In genomic region chr10:69839696-69840345, GRCh38 we compare ENCODE assay signal across 12 cellular contexts. TPM values are rescaled to one million over a fixed set of nuclear protein-coding genes. Genes with fewer than 3 reads are reported as not detected.
DNase-seq lines count a peak whose midpoint lies in the region; ATAC-seq, FAIRE-seq and TF ChIP-seq lines count a peak whose summit lies in the region.
"Had no signal": no experiment of that assay in that cellular context is flagged by ENCODE, and none has a peak within 500 bp of the region (broad histone marks: within the 10 kb centered on the region; RNA-seq: fewer than 3 reads in every experiment).

No MANE protein-coding gene starts in this region.

- intact Hi-C loops in MCF 10A (cut with micrococcal nuclease), result no loop called here

- DNase-seq in ACHN (peak; percentile 90), HTR-8/SVneo (ENCODE audit: insufficient read length, low spot score) (peak; percentile 76), MCF 10A (ENCODE audit: unreplicated experiment) (peak; percentile 41), islet precursor cell (peak; percentile 81), D341Med (ENCODE audit: low spot score) (no peak)
- DNase-seq: activated T-cell treated with anti-CD3 and anti-CD28 coated beads, Interleukin-2, amount 50 U/mL, for 24 hours; colonic mucosa; NCI-H1417 treated with DMSO at 0.1 percent for 48 hours had no signal

- H3K4me1 Mint-ChIP-seq in MCF 10A (ENCODE audit: insufficient read depth, unreplicated experiment), result peaks cover 12% of the 10 kb centered on the region
- H3K4me1 Mint-ChIP-seq in activated T-helper 17 cell treated with anti-CD3 and anti-CD28 coated beads, Interleukin-2, amount 50 U/mL, for 72 hours, result peaks cover 4% of the 10 kb centered on the region

- H3K27me3 Mint-ChIP-seq in MCF 10A (ENCODE audit: insufficient read depth, unreplicated experiment), result no peaks in the 10 kb centered on the region
- peaks cover 13% of the 10 kb centered on the region for H3K27me3 Mint-ChIP-seq in activated T-helper 17 cell treated with anti-CD3 and anti-CD28 coated beads, Interleukin-2, amount 50 U/mL, for 72 hours

- no peaks in the 10 kb centered on the region for H3K9me3 Mint-ChIP-seq in MCF 10A (ENCODE audit: unreplicated experiment)
- H3K9me3 Mint-ChIP-seq in activated T-helper 17 cell treated with anti-CD3 and anti-CD28 coated beads, Interleukin-2, amount 50 U/mL, for 72 hours, result no peaks in the 10 kb centered on the region
- H3K9me3 Mint-ChIP-seq: activated T-cell treated with anti-CD3 and anti-CD28 coated beads, Interleukin-2, amount 50 U/mL, for 24 hours had no signal

- ATAC-seq in HG02852 (IDR thresholded peaks at IDR 0.05; ENCODE audit: unreplicated experiment) (no peak), HG03565 (IDR thresholded peaks at IDR 0.05; ENCODE audit: unreplicated experiment) (no peak)
- no peak for ATAC-seq in activated T-helper 17 cell treated with anti-CD3 and anti-CD28 coated beads, Interleukin-2, amount 50 U/mL, for 72 hours (replicated peaks)

- no peak for TF ChIP-seq CTCF in MCF 10A (IDR thresholded peaks at IDR 0.05; ENCODE audit: unreplicated experiment)

- no peak overlapping the region for H3K4me3 Mint-ChIP-seq in MCF 10A (ENCODE audit: unreplicated experiment)
- H3K4me3 Mint-ChIP-seq in activated T-helper 17 cell treated with anti-CD3 and anti-CD28 coated beads, Interleukin-2, amount 50 U/mL, for 72 hours, result no peak overlapping the region
- H3K4me3 Mint-ChIP-seq: activated T-cell treated with anti-CD3 and anti-CD28 coated beads, Interleukin-2, amount 50 U/mL, for 24 hours; B cell had no signal

- H3K27ac Mint-ChIP-seq in MCF 10A (ENCODE audit: low read depth, unreplicated experiment), result no peak overlapping the region
- no peak overlapping the region for H3K27ac Mint-ChIP-seq in activated T-helper 17 cell treated with anti-CD3 and anti-CD28 coated beads, Interleukin-2, amount 50 U/mL, for 72 hours
- H3K27ac Mint-ChIP-seq: activated T-cell treated with anti-CD3 and anti-CD28 coated beads, Interleukin-2, amount 50 U/mL, for 24 hours; B cell had no signal

- POLR2A ChIA-PET in MCF 10A (lab: Yijun Ruan, JAX), result interaction anchor here (0.7 kb wide), 1 partner anchor 1926 kb away, joined by 3 read pairs; no protein-coding TSS in a partner anchor

- CTCF ChIA-PET in MCF 10A (lab: Yijun Ruan, JAX), result interaction anchor here (0.6 kb wide), 1 partner anchor 99 kb away, joined by 3 read pairs; no protein-coding TSS in a partner anchor

- in situ Hi-C loops in ACHN (cut with HindIII; ENCODE audit: low pct_ligation_motif_present, low pct_unique_long_range_greater_than_20kb, low sequenced_read_pairs), result no loop called here

- no peaks in the 10 kb centered on the region for H3K36me3 Mint-ChIP-seq in MCF 10A (ENCODE audit: insufficient read depth, unreplicated experiment)
- H3K36me3 Mint-ChIP-seq in activated T-helper 17 cell treated with anti-CD3 and anti-CD28 coated beads, Interleukin-2, amount 50 U/mL, for 72 hours (ENCODE audit: low read depth), result no peaks in the 10 kb centered on the region

- FAIRE-seq in HTR-8/SVneo (lab: Jason Lieb, UNC), result no peak

- BruUV-seq in MCF 10A (replicated peaks; lab: Mats Ljungman, UMichigan), result no TSS peak

RNA-seq across cellular contexts. Expression of gene COL13A1, which starts 38.1 kb away (rescaled TPM):
- total RNA-seq in MCF 10A (2022), result 0.22 and 0.47 TPM in 2 replicates
- not detected for total RNA-seq in activated T-helper 17 cell treated with anti-CD3 and anti-CD28 coated beads, Interleukin-2, amount 50 U/mL, for 72 hours
- total RNA-seq: B cell had no signal
